1 cellular context compared by ENCODE assay signal in the genomic region with DNA sequence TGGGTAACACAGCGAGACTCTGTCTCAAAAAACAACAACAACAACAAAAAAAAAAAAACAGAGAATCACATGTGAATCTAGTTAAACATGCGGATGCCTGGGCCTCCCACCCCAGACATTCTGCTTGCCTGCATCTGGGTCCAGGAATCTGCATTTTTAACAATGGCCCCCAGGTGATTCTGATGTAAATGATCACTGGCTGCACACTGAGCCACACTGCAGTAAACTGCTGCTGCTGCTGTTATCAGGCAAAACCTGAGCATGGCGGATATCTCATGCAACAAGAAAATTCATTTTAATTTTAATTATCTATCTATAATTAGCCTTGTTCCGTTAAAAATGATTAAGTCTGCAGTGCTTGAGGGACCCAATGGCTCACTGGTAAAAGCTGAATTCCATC.
TF ChIP-seq lines count a peak whose summit lies in the region.

No MANE protein-coding gene starts in this region.

TF ChIP-seq in H1, 55 proteins besides CTCF, POLR2A, EP300 and RAD21:
- TF ChIP-seq YY1 (IDR thresholded peaks at IDR 0.05; ENCODE audit: low read depth, low read length) = peak; percentile 36; the same call in 1 of the 2 replicates
- TF ChIP-seq, protein P1, sequence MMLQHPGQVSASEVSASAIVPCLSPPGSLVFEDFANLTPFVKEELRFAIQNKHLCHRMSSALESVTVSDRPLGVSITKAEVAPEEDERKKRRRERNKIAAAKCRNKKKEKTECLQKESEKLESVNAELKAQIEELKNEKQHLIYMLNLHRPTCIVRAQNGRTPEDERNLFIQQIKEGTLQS (IDR thresholded peaks at IDR 0.05; ENCODE audit: insufficient read depth, low read depth, low read length) = no peak
TF ChIP-seq in H1: peak in this region for 1.
